ENCODE assay signal across 8 cellular contexts in the genomic region with DNA sequence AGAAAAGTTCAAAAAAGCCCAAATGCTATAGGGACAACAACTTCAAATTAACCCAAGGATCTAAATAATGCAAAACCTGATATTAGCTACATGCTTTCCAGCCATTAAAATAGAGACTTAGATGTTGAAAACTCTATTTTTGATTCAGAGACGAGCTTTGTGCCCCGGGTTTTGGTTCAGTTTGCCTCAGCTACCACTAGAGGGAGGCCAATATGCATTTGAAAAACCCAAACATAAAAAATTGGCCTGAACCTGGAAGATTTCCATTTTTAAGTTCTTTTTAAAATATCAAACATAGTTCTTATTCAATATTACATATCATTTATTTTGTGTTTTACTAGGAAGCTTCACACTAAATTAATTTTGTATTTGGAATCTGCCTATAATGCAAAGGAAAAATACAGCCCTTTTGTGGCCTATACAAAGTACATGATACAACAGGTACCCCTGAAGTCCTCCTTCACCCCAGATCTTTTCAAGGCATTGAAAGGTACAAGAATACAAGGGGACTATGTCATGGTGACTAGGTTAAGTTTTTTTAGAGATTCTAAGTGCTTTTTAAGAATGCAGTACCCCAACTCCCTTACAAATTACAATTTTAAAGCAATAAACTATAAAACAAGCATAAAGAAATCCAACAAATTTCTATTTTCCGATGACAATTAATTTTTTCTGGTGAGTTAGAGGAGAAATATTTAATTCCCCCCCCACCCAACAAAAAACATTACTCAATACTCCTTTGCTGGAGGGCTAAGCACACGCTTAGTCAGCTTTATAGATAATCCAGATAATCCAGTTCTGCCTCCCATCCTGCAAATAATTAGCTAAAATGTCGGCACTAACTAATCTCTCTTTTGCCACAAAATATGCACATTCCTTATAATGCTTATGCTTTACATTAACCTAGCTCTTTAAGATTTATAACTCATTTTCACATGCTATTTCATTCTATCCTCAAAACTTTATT.
DNase-seq lines count a peak whose midpoint lies in the region; ATAC-seq and TF ChIP-seq lines count a peak whose summit lies in the region.

No MANE protein-coding gene starts in this region.

- TF ChIP-seq CTCF in WTC11 (IDR thresholded peaks at IDR 0.05) (peak; percentile 78), fibroblast of the aortic adventitia (IDR thresholded peaks at IDR 0.05; ENCODE audit: insufficient read depth, low read length) (peak; percentile 96), psoas muscle (IDR thresholded peaks at IDR 0.05) (peak; percentile 90)

- no peaks in the 10 kb centered on the region for H3K36me3 ChIP-seq in psoas muscle (ENCODE audit: insufficient read depth in 1 of 2, low read depth in 1 of 2)

- POLR2A ChIA-PET in WTC11 (lab: Charles Lee), result no interaction called here

- peaks cover 28% of the 10 kb centered on the region for H3K4me1 ChIP-seq in psoas muscle

- no peaks in the 10 kb centered on the region for H3K27me3 Mint-ChIP-seq in WTC11 (ENCODE audit: low read depth)

- H3K4me1 Mint-ChIP-seq in WTC11, result peaks cover 46% of the 10 kb centered on the region

- H3K9me3 Mint-ChIP-seq in WTC11, result peaks cover 3% of the 10 kb centered on the region; the same call in 1 of the 2 replicates

- no peak overlapping the region for H3K27ac Mint-ChIP-seq in WTC11

- H3K36me3 Mint-ChIP-seq in WTC11, result peaks cover 5% of the 10 kb centered on the region

- no peaks in the 10 kb centered on the region for H3K27me3 ChIP-seq in psoas muscle (ENCODE audit: insufficient read depth in 3 of 3, low read length in 2 of 3)

- 24 to 34% (median 27%) methylated on average over 5 of the region's 5 CpGs for WGBS in psoas muscle, 3 donors

- no peaks in the 10 kb centered on the region for H3K9me3 ChIP-seq in psoas muscle

- H3K27ac ChIP-seq in psoas muscle, result no peak overlapping the region

- DNase-seq in A172 (ENCODE audit: low spot score) (peak; percentile 18), DMS53 (lab: John Stamatoyannopoulos, UW) (peak; percentile 58), M059J (ENCODE audit: low read depth) (peak; percentile 41), WTC11 (ENCODE audit: low spot score) (peak; percentile 25), fibroblast of the aortic adventitia (ENCODE audit: low read depth) (peak; percentile 77), psoas muscle (no peak)
- DNase-seq in activated CD4-positive, CD25-positive, alpha-beta regulatory T cell (lab: John Stamatoyannopoulos, UW), result no peak

- no peak for ATAC-seq in WTC11
- peak in 1 of 4 donors; percentile 74 for ATAC-seq in psoas muscle
- ATAC-seq in GM21423 (IDR thresholded peaks at IDR 0.05; ENCODE audit: unreplicated experiment), result no peak

- no peak overlapping the region for H3K4me3 ChIP-seq in fibroblast of the aortic adventitia (ENCODE audit: low read depth, low read length)
- H3K4me3 ChIP-seq in psoas muscle, result no peak overlapping the region

- CTCF ChIA-PET in WTC11 (lab: Charles Lee), result interaction anchor here (0.6 to 3.9 kb wide), 40 partner anchors 9 to 426 kb away, joined by 3 to 27 read pairs (median 4); partner anchors contain the start of gene PTPN13

- intact Hi-C loops in psoas muscle (cut with DNase I), result loop anchor here (2.0 to 10.0 kb wide), 3 partner anchors 398 to 618 kb away; no protein-coding TSS in a partner anchor

- no peak overlapping the region for H3K4me3 Mint-ChIP-seq in WTC11

TF ChIP-seq in WTC11, 78 proteins besides CTCF, POLR2A, EP300 and RAD21 (continues in another document):
- TF ChIP-seq, protein P1, sequence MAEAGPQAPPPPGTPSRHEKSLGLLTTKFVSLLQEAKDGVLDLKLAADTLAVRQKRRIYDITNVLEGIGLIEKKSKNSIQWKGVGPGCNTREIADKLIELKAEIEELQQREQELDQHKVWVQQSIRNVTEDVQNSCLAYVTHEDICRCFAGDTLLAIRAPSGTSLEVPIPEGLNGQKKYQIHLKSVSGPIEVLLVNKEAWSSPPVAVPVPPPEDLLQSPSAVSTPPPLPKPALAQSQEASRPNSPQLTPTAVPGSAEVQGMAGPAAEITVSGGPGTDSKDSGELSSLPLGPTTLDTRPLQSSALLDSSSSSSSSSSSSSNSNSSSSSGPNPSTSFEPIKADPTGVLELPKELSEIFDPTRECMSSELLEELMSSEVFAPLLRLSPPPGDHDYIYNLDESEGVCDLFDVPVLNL (CRISPR knock-in tag; IDR thresholded peaks at IDR 0.05; ENCODE audit: borderline replicate concordance, low read depth), result no peak
- TF ChIP-seq ZNF423 (CRISPR knock-in tag; IDR thresholded peaks at IDR 0.05) (no peak), ZNF219 (CRISPR knock-in tag; IDR thresholded peaks at IDR 0.05; ENCODE audit: borderline replicate concordance) (no peak), CREB1 (CRISPR knock-in tag; IDR thresholded peaks at IDR 0.05) (no peak), ZNF425 (CRISPR knock-in tag; conservative IDR thresholded peaks at IDR 0.05) (no peak), IRF2 (CRISPR knock-in tag; IDR thresholded peaks at IDR 0.05; ENCODE audit: borderline replicate concordance, low read depth) (no peak), MLX (CRISPR knock-in tag; IDR thresholded peaks at IDR 0.05) (no peak), ELF4 (CRISPR knock-in tag; IDR thresholded peaks at IDR 0.05; ENCODE audit: low read depth) (no peak), NFYB (CRISPR knock-in tag; conservative IDR thresholded peaks at IDR 0.05; ENCODE audit: low read depth) (no peak), USF2 (CRISPR knock-in tag; IDR thresholded peaks at IDR 0.05) (no peak), ATF6 (CRISPR knock-in tag; IDR thresholded peaks at IDR 0.05) (no peak)
- TF ChIP-seq, protein P2, sequence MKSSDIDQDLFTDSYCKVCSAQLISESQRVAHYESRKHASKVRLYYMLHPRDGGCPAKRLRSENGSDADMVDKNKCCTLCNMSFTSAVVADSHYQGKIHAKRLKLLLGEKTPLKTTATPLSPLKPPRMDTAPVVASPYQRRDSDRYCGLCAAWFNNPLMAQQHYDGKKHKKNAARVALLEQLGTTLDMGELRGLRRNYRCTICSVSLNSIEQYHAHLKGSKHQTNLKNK (CRISPR knock-in tag; IDR thresholded peaks at IDR 0.05), result no peak
- TF ChIP-seq, protein P3, sequence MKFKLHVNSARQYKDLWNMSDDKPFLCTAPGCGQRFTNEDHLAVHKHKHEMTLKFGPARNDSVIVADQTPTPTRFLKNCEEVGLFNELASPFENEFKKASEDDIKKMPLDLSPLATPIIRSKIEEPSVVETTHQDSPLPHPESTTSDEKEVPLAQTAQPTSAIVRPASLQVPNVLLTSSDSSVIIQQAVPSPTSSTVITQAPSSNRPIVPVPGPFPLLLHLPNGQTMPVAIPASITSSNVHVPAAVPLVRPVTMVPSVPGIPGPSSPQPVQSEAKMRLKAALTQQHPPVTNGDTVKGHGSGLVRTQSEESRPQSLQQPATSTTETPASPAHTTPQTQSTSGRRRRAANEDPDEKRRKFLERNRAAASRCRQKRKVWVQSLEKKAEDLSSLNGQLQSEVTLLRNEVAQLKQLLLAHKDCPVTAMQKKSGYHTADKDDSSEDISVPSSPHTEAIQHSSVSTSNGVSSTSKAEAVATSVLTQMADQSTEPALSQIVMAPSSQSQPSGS (CRISPR knock-in tag; IDR thresholded peaks at IDR 0.05; ENCODE audit: borderline replicate concordance, low read depth), result no peak

Comparison
In these comparisons a context has a peak if more than half of its experiments do, and no peak if none do; other contexts are left out.
1. DNase-seq: peak in A172 (single experiment), DMS53 (single experiment), M059J (single experiment), WTC11 (single experiment) and fibroblast of the aortic adventitia (single experiment); none in psoas muscle (0 of 2) and activated CD4-positive, CD25-positive, alpha-beta regulatory T cell (0 of 4).
2. Peak in every context shown above with its lines, with median percentiles within 50 percentile points of each other: CTCF ChIP-seq.